ENCODE assay signal across 14 cellular contexts in genomic region chr3:100040446-100040845, GRCh38.
DNase-seq lines count a peak whose midpoint lies in the region; ATAC-seq, FAIRE-seq and TF ChIP-seq lines count a peak whose summit lies in the region.
"Had no signal": no experiment of that assay in that cellular context is flagged by ENCODE, and none has a peak within 500 bp of the region (broad histone marks: within the 10 kb centered on the region; RNA-seq: fewer than 3 reads in every experiment).

No MANE protein-coding gene starts in this region.

- 44% methylated on average over 1 of the region's 1 CpG for WGBS in hepatocyte (ENCODE audit: low lambda C conversion rate, missing lambda C conversion rate)

- H3K79me2 ChIP-seq in hepatocyte = no peaks in the 10 kb centered on the region

- peak overlapping the region; percentile 79 for H3K27ac Mint-ChIP-seq in MCF 10A (ENCODE audit: low read depth, unreplicated experiment)
- H3K27ac Mint-ChIP-seq: activated naive CD8-positive, alpha-beta T cell; CD8-positive, alpha-beta memory T cell had no signal

- no peaks in the 10 kb centered on the region for H3K9me3 Mint-ChIP-seq in MCF 10A (ENCODE audit: unreplicated experiment)
- H3K9me3 Mint-ChIP-seq: CD8-positive, alpha-beta memory T cell; naive thymus-derived CD4-positive, alpha-beta T cell had no signal

- H3K4me1 Mint-ChIP-seq in MCF 10A (ENCODE audit: insufficient read depth, unreplicated experiment) = peaks cover 45% of the 10 kb centered on the region
- H3K4me1 Mint-ChIP-seq: CD8-positive, alpha-beta memory T cell had no signal

- DNase-seq in GM12891 (ENCODE audit: insufficient read length, low spot score) = no peak
- DNase-seq in MCF 10A (ENCODE audit: unreplicated experiment) = peak; percentile 51
- no peak for DNase-seq in hepatocyte (ENCODE audit: low spot score)
- DNase-seq in Kasumi-1 (lab: John Stamatoyannopoulos, UW) = no peak
- DNase-seq in medulla oblongata (ENCODE audit: extremely low spot score) = no peak
- DNase-seq: activated CD4-positive, alpha-beta T cell treated with anti-CD3 and anti-CD28 coated beads for 48 hours; CD8-positive, alpha-beta memory T cell; naive thymus-derived CD4-positive, alpha-beta T cell; NCI-H1105 had no signal

- H3K4me2 ChIP-seq in hepatocyte = peak overlapping the region; percentile 23
- H3K4me2 ChIP-seq in skeletal muscle satellite cell (ENCODE audit: low read length) = peak overlapping the region; percentile 37

- CTCF ChIA-PET in MCF 10A (lab: Yijun Ruan, JAX) = interaction anchor here (0.9 to 2.5 kb wide), 3 partner anchors 33 to 214 kb away, joined by 3 to 15 read pairs (median 3); no protein-coding TSS in a partner anchor

- FAIRE-seq in GM12891 (lab: Jason Lieb, UNC) = peak; percentile 35
- FAIRE-seq: frontal cortex had no signal

- intact Hi-C loops in MCF 10A (cut with micrococcal nuclease) = loop anchor here (2.0 to 5.0 kb wide), 2 partner anchors 38 to 140 kb away; no protein-coding TSS in a partner anchor

- no peaks in the 10 kb centered on the region for H3K27me3 Mint-ChIP-seq in MCF 10A (ENCODE audit: insufficient read depth, unreplicated experiment)
- H3K27me3 Mint-ChIP-seq: activated naive CD8-positive, alpha-beta T cell; CD8-positive, alpha-beta memory T cell; naive thymus-derived CD4-positive, alpha-beta T cell had no signal

- TF ChIP-seq CTCF in MCF 10A (IDR thresholded peaks at IDR 0.05; ENCODE audit: unreplicated experiment) (no peak), hepatocyte (IDR thresholded peaks at IDR 0.05; ENCODE audit: poor library complexity) (no peak)

- H3K9me2 ChIP-seq in hepatocyte (replicated peaks; ENCODE audit: insufficient read depth) = no peaks in the 10 kb centered on the region

- H3K4me1 ChIP-seq in hepatocyte (ENCODE audit: insufficient read depth) (peaks cover 35% of the 10 kb centered on the region), skeletal muscle satellite cell (ENCODE audit: control insufficient read depth, insufficient read depth, low read length) (peaks cover 35% of the 10 kb centered on the region)

- POLR2A ChIA-PET in MCF 10A (lab: Yijun Ruan, JAX) = interaction anchor here (0.6 to 3.5 kb wide), 5 partner anchors 11 to 1636 kb away, joined by 3 to 32 read pairs (median 14); no protein-coding TSS in a partner anchor

- no peak overlapping the region for H2AFZ ChIP-seq in hepatocyte

- peaks cover 12% of the 10 kb centered on the region for H3K36me3 Mint-ChIP-seq in MCF 10A (ENCODE audit: insufficient read depth, unreplicated experiment)

- peak overlapping the region; percentile 89 for H3K27ac ChIP-seq in hepatocyte

- H3K4me3 Mint-ChIP-seq in MCF 10A (ENCODE audit: unreplicated experiment) = no peak overlapping the region
- H3K4me3 Mint-ChIP-seq: activated naive CD8-positive, alpha-beta T cell; CD8-positive, alpha-beta memory T cell; naive thymus-derived CD4-positive, alpha-beta T cell had no signal

- H3K9me3 ChIP-seq in hepatocyte (ENCODE audit: low read depth) (no peaks in the 10 kb centered on the region), skeletal muscle satellite cell (replicated peaks; ENCODE audit: low read length) (no peaks in the 10 kb centered on the region)

- no TSS peak for BruUV-seq in MCF 10A (replicated peaks; lab: Mats Ljungman, UMichigan)

- H4K20me1 ChIP-seq in hepatocyte (ENCODE audit: insufficient read depth, poor library complexity, severe bottlenecking) = no peaks in the 10 kb centered on the region

- ATAC-seq in GM19328 (IDR thresholded peaks at IDR 0.05; ENCODE audit: unreplicated experiment) (no peak), HG03469 (IDR thresholded peaks at IDR 0.05; ENCODE audit: unreplicated experiment) (no peak)
- ATAC-seq: naive thymus-derived CD4-positive, alpha-beta T cell had no signal

- no peak overlapping the region for H3K4me3 ChIP-seq in hepatocyte
- H3K4me3 ChIP-seq in skeletal muscle satellite cell (ENCODE audit: low read length) = no peak overlapping the region

- H3K9ac ChIP-seq in skeletal muscle satellite cell (ENCODE audit: low read depth, low read length) = peak overlapping the region; percentile 65

- H3K36me3 ChIP-seq in hepatocyte (replicated peaks; ENCODE audit: insufficient read depth, low read depth) (no peaks in the 10 kb centered on the region), skeletal muscle satellite cell (ENCODE audit: insufficient read depth, low read length) (no peaks in the 10 kb centered on the region)

- H3K27me3 ChIP-seq in hepatocyte (no peaks in the 10 kb centered on the region), skeletal muscle satellite cell (ENCODE audit: control insufficient read depth, insufficient read depth, low read length) (no peaks in the 10 kb centered on the region)

- TF ChIP-seq POLR2A in GM12891 (IDR thresholded peaks at IDR 0.05; ENCODE audit: low read depth, low read length) = no peak

TF ChIP-seq in GM12891, 5 proteins besides CTCF, POLR2A, EP300 and RAD21:
- TF ChIP-seq POLR2AphosphoS5 (IDR thresholded peaks at IDR 0.05; ENCODE audit: low read depth, low read length) (no peak), PAX5 (IDR thresholded peaks at IDR 0.05; ENCODE audit: insufficient read depth, low read length, severe bottlenecking) (no peak), SPI1 (IDR thresholded peaks at IDR 0.05; ENCODE audit: low read depth, low read length) (no peak), POU2F2 (IDR thresholded peaks at IDR 0.05; ENCODE audit: low read depth, low read length) (no peak), TAF1 (IDR thresholded peaks at IDR 0.05; ENCODE audit: low read depth, low read length) (no peak)
